ENCODE assay signal across 25 cellular contexts in the genomic region with DNA sequence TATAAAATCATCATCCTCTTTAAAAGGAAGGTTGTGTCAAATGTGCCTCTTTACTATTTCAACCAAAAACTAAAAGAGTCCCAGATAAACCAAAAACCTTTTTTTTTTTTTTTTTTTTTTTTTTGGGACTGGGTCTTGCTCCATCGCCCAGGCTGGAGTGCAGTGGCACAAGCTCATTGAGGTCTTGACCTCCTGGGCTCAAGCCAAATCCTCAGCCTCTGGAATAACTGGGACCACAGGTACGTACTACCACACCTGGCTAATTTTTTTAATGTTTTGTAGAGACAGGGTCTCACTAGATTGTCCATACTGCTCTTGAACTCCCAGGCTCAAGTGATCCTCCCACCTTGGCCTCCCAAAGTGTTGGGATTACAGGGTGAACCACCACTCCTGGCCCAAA. TPM values are rescaled to one million over a fixed set of nuclear protein-coding genes. Genes with fewer than 3 reads are reported as not detected.
DNase-seq lines count a peak whose midpoint lies in the region; ATAC-seq and TF ChIP-seq lines count a peak whose summit lies in the region.
"Had no signal": no experiment of that assay in that cellular context is flagged by ENCODE, and none has a peak within 500 bp of the region (broad histone marks: within the 10 kb centered on the region; RNA-seq: fewer than 3 reads in every experiment).

No MANE protein-coding gene starts in this region.

- H3K36me3 Mint-ChIP-seq in brain (peaks cover 80% of the 10 kb centered on the region), glutamatergic neuron (ENCODE audit: unreplicated experiment) (peaks cover 20% of the 10 kb centered on the region)
- H3K36me3 Mint-ChIP-seq in stimulated activated memory B cell treated with anti-CD40 and anti-IgM and Interleukin-4, amounts not matched to agents 10 μg/mL and 1 μg/mL and 100 μg/mL, for 72 hours: peaks cover 62% of the 10 kb centered on the region

- CTCF ChIA-PET in IMR-90 (lab: Yijun Ruan, JAX): interaction anchor here (1.0 kb wide), 1 partner anchor 14 kb away, joined by 3 read pairs; no protein-coding TSS in a partner anchor

- peaks cover 43% of the 10 kb centered on the region for H3K4me1 Mint-ChIP-seq in brain
- peaks cover 44% of the 10 kb centered on the region for H3K4me1 Mint-ChIP-seq in stimulated activated memory B cell treated with anti-CD40 and anti-IgM and Interleukin-4, amounts not matched to agents 10 μg/mL and 1 μg/mL and 100 μg/mL, for 72 hours
- H3K4me1 Mint-ChIP-seq in glutamatergic neuron (ENCODE audit: low read depth, unreplicated experiment): peaks cover 40% of the 10 kb centered on the region
- H3K4me1 Mint-ChIP-seq: neural crest cell had no signal

- H3K27me3 ChIP-seq in IMR-90 (ENCODE audit: control insufficient read depth, insufficient read depth, low read length) (no peaks in the 10 kb centered on the region), mesenchymal stem cell (ENCODE audit: control insufficient read depth in 1 of 2, insufficient read depth in 1 of 2, low read length in 2 of 2) (no peaks in the 10 kb centered on the region)
- H3K27me3 ChIP-seq: gastrocnemius medialis, testis had no signal

- peaks cover 53% of the 10 kb centered on the region for H3K36me3 ChIP-seq in IMR-90 (ENCODE audit: control insufficient read depth, insufficient read depth, low read length)
- peaks cover 35 to 93% of the 10 kb centered on the region in 2 experiments for H3K36me3 ChIP-seq in mesenchymal stem cell (ENCODE audit: control insufficient read depth in 1 of 2, insufficient read depth in 2 of 2, low read depth in 1 of 2, low read length in 2 of 2)
- H3K36me3 ChIP-seq: prostate gland had no signal

- H3K4me2 ChIP-seq in IMR-90 (ENCODE audit: low read depth, low read length) (no peak overlapping the region), mesenchymal stem cell (ENCODE audit: low read length, poor library complexity, severe bottlenecking) (no peak overlapping the region)

- peak overlapping the region; percentile 48 for H2BK5ac ChIP-seq in IMR-90 (ENCODE audit: low read depth, low read length, poor library complexity, severe bottlenecking)
- no peak overlapping the region for H2BK5ac ChIP-seq in mesenchymal stem cell (ENCODE audit: low read depth, low read length, poor library complexity, severe bottlenecking)

- TF ChIP-seq RAD21 in IMR-90 (IDR thresholded peaks at IDR 0.05; ENCODE audit: low read length): no peak

- POLR2A ChIA-PET in IMR-90 (lab: Charles Lee; ENCODE audit: unreplicated experiment): no interaction called here

- H3K4me1 ChIP-seq in IMR-90 (ENCODE audit: control insufficient read depth, insufficient read depth, low read length): peaks cover 31% of the 10 kb centered on the region
- H3K4me1 ChIP-seq in mesenchymal stem cell (ENCODE audit: control insufficient read depth, insufficient read depth, low read depth, low read length): no peaks in the 10 kb centered on the region
- H3K4me1 ChIP-seq: gastrocnemius medialis, prostate gland had no signal

- H2AFZ ChIP-seq in IMR-90 (replicated peaks; ENCODE audit: low read length, poor library complexity) (no peak overlapping the region), mesenchymal stem cell (ENCODE audit: low read depth, low read length) (no peak overlapping the region)

- H2BK120ac ChIP-seq in IMR-90 (ENCODE audit: low read depth, low read length): no peak overlapping the region
- H2BK120ac ChIP-seq in mesenchymal stem cell (ENCODE audit: low read depth, low read length): no peak overlapping the region

- intact Hi-C loops in IMR-90 (cut with micrococcal nuclease): no loop called here

- H2BK12ac ChIP-seq in mesenchymal stem cell (ENCODE audit: low read length in 2 of 2): no peak overlapping the region

- no peak overlapping the region for H3K23ac ChIP-seq in IMR-90 (ENCODE audit: low read depth, low read length)
- no peak overlapping the region for H3K23ac ChIP-seq in mesenchymal stem cell (ENCODE audit: low read length in 2 of 2)

- H3K9ac ChIP-seq in IMR-90 (ENCODE audit: low read depth, low read length): no peak overlapping the region
- H3K9ac ChIP-seq in mesenchymal stem cell (ENCODE audit: low read length): peak overlapping the region; percentile 57

- no peak overlapping the region for H4K5ac ChIP-seq in IMR-90 (ENCODE audit: low read depth, low read length)

- 0 out of 2 replicates have a peak overlapping the region, but pooled peaks have one; percentile 3 for H2BK20ac ChIP-seq in IMR-90 (ENCODE audit: low read depth, low read length)

- in situ Hi-C loops in IMR-90 (cut with MboI; ENCODE audit: low sequenced_read_pairs): no loop called here

- H3K9me3 Mint-ChIP-seq in brain (no peaks in the 10 kb centered on the region), glutamatergic neuron (ENCODE audit: unreplicated experiment) (peaks cover 7% of the 10 kb centered on the region)
- H3K9me3 Mint-ChIP-seq in stimulated activated memory B cell treated with anti-CD40 and anti-IgM and Interleukin-4, amounts not matched to agents 10 μg/mL and 1 μg/mL and 100 μg/mL, for 72 hours: no peaks in the 10 kb centered on the region
- H3K9me3 Mint-ChIP-seq: activated B cell treated with CpG ODN at 0.5 μM for 24 hours; CD8-positive, alpha-beta T cell; neural crest cell; stimulated activated naive B cell treated with anti-CD40 and anti-IgM and Interleukin-4, amounts not matched to agents 10 μg/mL and 1 μg/mL and 100 μg/mL, for 72 hours had no signal

- H3K4me3 ChIP-seq in IMR-90 (ENCODE audit: insufficient read depth, low read depth, low read length) (no peak overlapping the region), mesenchymal stem cell (ENCODE audit: insufficient read depth in 1 of 2, low read depth in 1 of 2, low read length in 2 of 2) (no peak overlapping the region)
- H3K4me3 ChIP-seq: gastrocnemius medialis, mucosa of descending colon, prostate gland, testis had no signal

- TF ChIP-seq CTCF in IMR-90 (conservative IDR thresholded peaks at IDR 0.05; ENCODE audit: low read depth, low read length): no peak
- TF ChIP-seq CTCF in brain (conservative IDR thresholded peaks at IDR 0.05): no peak
- no peak for TF ChIP-seq CTCF in glutamatergic neuron (IDR thresholded peaks at IDR 0.05; ENCODE audit: partially characterized antibody, unreplicated experiment)

- no peak overlapping the region for H3K18ac ChIP-seq in IMR-90 (ENCODE audit: low read depth, low read length)
- no peak overlapping the region for H3K18ac ChIP-seq in mesenchymal stem cell (ENCODE audit: low read depth in 1 of 2, low read length in 2 of 2)

- no peak overlapping the region for H3K14ac ChIP-seq in IMR-90 (replicated peaks; ENCODE audit: low read depth, low read length)
- H3K14ac ChIP-seq in mesenchymal stem cell (ENCODE audit: low read length in 2 of 2): no peak overlapping the region

- DNase-seq in IMR-90: no peak
- DNase-seq in mesenchymal stem cell: no peak
- no peak for DNase-seq in stimulated activated CD8-positive, alpha-beta memory T cell treated with anti-CD3 and anti-CD28 coated beads, Interleukin-4, amount 100 ng/mL, for 48 hours
- no peak for DNase-seq in SKM-1 treated with dmso at 0.1 percent for 144 hours (lab: John Stamatoyannopoulos, UW; ENCODE audit: unreplicated experiment)
- no peak for DNase-seq in glutamatergic neuron
- DNase-seq: activated B cell treated with CpG ODN at 0.5 μM for 24 hours; CD8-positive, alpha-beta T cell; gastrocnemius medialis; KBM-7; MM.1S; mucosa of descending colon; NCI-H1417; NCI-H2081; NCI-H774; small intestine; stimulated activated naive B cell treated with anti-CD40 and anti-IgM and Interleukin-4, amounts not matched to agents 10 μg/mL and 1 μg/mL and 100 μg/mL, for 72 hours; T-helper 9 cell; testis had no signal

- H3K79me1 ChIP-seq in IMR-90 (ENCODE audit: low read depth in 1 of 2, low read length in 2 of 2) (peaks cover 56 to 72% of the 10 kb centered on the region in 2 experiments), mesenchymal stem cell (replicated peaks; ENCODE audit: low read length, poor library complexity, severe bottlenecking) (peaks cover 28% of the 10 kb centered on the region)

- no peak overlapping the region for H2AK5ac ChIP-seq in IMR-90 (ENCODE audit: low read depth, low read length)
- no peak overlapping the region for H2AK5ac ChIP-seq in mesenchymal stem cell (ENCODE audit: low read length, severe bottlenecking)

- H2AK9ac ChIP-seq in IMR-90 (replicated peaks; ENCODE audit: low read depth, low read length, poor library complexity): no peak overlapping the region

- no peak overlapping the region for H4K91ac ChIP-seq in IMR-90 (ENCODE audit: insufficient read depth, low read depth, low read length)
- H4K91ac ChIP-seq in mesenchymal stem cell (ENCODE audit: low read length): no peak overlapping the region

- H3K4ac ChIP-seq in IMR-90 (ENCODE audit: low read depth, low read length) (peak overlapping the region; percentile 19; the same call in 1 of the 2 replicates), mesenchymal stem cell (ENCODE audit: low read depth in 1 of 2, low read length in 2 of 2) (no peak overlapping the region)

- dilution Hi-C loops in IMR-90 (cut with HindIII; ENCODE audit: low sequenced_read_pairs, unreplicated experiment): no loop called here

- H3K27me3 Mint-ChIP-seq in brain (no peaks in the 10 kb centered on the region), glutamatergic neuron (ENCODE audit: unreplicated experiment) (peaks cover 9% of the 10 kb centered on the region)
- no peaks in the 10 kb centered on the region for H3K27me3 Mint-ChIP-seq in stimulated activated memory B cell treated with anti-CD40 and anti-IgM and Interleukin-4, amounts not matched to agents 10 μg/mL and 1 μg/mL and 100 μg/mL, for 72 hours
- H3K27me3 Mint-ChIP-seq: activated B cell treated with CpG ODN at 0.5 μM for 24 hours; activated naive CD8-positive, alpha-beta T cell; stimulated activated naive B cell treated with anti-CD40 and anti-IgM and Interleukin-4, amounts not matched to agents 10 μg/mL and 1 μg/mL and 100 μg/mL, for 72 hours had no signal

- H3K4me3 Mint-ChIP-seq in brain: no peak overlapping the region
- H3K4me3 Mint-ChIP-seq in stimulated activated memory B cell treated with anti-CD40 and anti-IgM and Interleukin-4, amounts not matched to agents 10 μg/mL and 1 μg/mL and 100 μg/mL, for 72 hours: no peak overlapping the region
- no peak overlapping the region for H3K4me3 Mint-ChIP-seq in glutamatergic neuron (ENCODE audit: unreplicated experiment)
- H3K4me3 Mint-ChIP-seq: activated B cell treated with CpG ODN at 0.5 μM for 24 hours; activated naive CD8-positive, alpha-beta T cell; CD8-positive, alpha-beta T cell; neural crest cell; stimulated activated naive B cell treated with anti-CD40 and anti-IgM and Interleukin-4, amounts not matched to agents 10 μg/mL and 1 μg/mL and 100 μg/mL, for 72 hours had no signal

- peaks cover 54% of the 10 kb centered on the region for H4K20me1 ChIP-seq in IMR-90 (ENCODE audit: insufficient read depth, low read length)

- H3K27ac ChIP-seq in IMR-90 (ENCODE audit: insufficient read depth, low read length) (peak overlapping the region; percentile 28; the same call in 1 of the 2 replicates), mesenchymal stem cell (ENCODE audit: low read length, poor library complexity, severe bottlenecking) (peak overlapping the region; percentile 62)
- H3K27ac ChIP-seq: gastrocnemius medialis, prostate gland had no signal

- H2BK15ac ChIP-seq in IMR-90 (ENCODE audit: low read depth, low read length): no peak overlapping the region
- no peak overlapping the region for H2BK15ac ChIP-seq in mesenchymal stem cell (ENCODE audit: low read depth, poor library complexity, severe bottlenecking)

- peak overlapping the region in 3 of 5 experiments; percentile 0 to 8 (median 7) for H3K27ac Mint-ChIP-seq in brain
- peak overlapping the region; percentile 57 for H3K27ac Mint-ChIP-seq in stimulated activated memory B cell treated with anti-CD40 and anti-IgM and Interleukin-4, amounts not matched to agents 10 μg/mL and 1 μg/mL and 100 μg/mL, for 72 hours
- H3K27ac Mint-ChIP-seq in glutamatergic neuron (ENCODE audit: unreplicated experiment): no peak overlapping the region
- H3K27ac Mint-ChIP-seq: CD8-positive, alpha-beta T cell had no signal

- no TSS peak for BruUV-seq in IMR-90 (replicated peaks; lab: Mats Ljungman, UMichigan)

- H3K9me3 ChIP-seq in IMR-90 (ENCODE audit: control insufficient read depth, insufficient read depth, low read length) (no peaks in the 10 kb centered on the region), mesenchymal stem cell (ENCODE audit: control insufficient read depth, low read length) (no peaks in the 10 kb centered on the region)
- H3K9me3 ChIP-seq: gastrocnemius medialis, mucosa of descending colon, prostate gland, testis had no signal

- no CpG with 5 or more reads among the region's 2 CpGs for WGBS in IMR-90 (ENCODE audit: extremely low coverage in 2 of 2, insufficient read length in 1 of 2), 2 experiments
- WGBS in mesenchymal stem cell: 100% methylated on average over 1 of the region's 2 CpGs

- no peak for TF ChIP-seq POLR2A in IMR-90 (IDR thresholded peaks at IDR 0.05; ENCODE audit: low read depth, low read length)

- H3K9me1 ChIP-seq in IMR-90 (ENCODE audit: insufficient read depth, low read length): peaks cover 26% of the 10 kb centered on the region

- peak overlapping the region in 1 of 2 experiments; percentile 26; a peak in 1 of 4 replicates for H4K8ac ChIP-seq in IMR-90 (ENCODE audit: low read depth in 2 of 2, low read length in 2 of 2)
- no peak overlapping the region for H4K8ac ChIP-seq in mesenchymal stem cell (ENCODE audit: low read length)

- no peak overlapping the region for H3K56ac ChIP-seq in IMR-90 (ENCODE audit: extremely low read depth, insufficient read depth, low read length)

- ATAC-seq in IMR-90 (ENCODE audit: low read depth): no peak
- ATAC-seq in stimulated activated memory B cell treated with anti-CD40 and anti-IgM and Interleukin-4, amounts not matched to agents 10 μg/mL and 1 μg/mL and 100 μg/mL, for 72 hours: no peak
- ATAC-seq: CD8-positive, alpha-beta T cell; esophagus mucosa; gastrocnemius medialis; mucosa of descending colon; stimulated activated naive B cell treated with anti-CD40 and anti-IgM and Interleukin-4, amounts not matched to agents 10 μg/mL and 1 μg/mL and 100 μg/mL, for 72 hours had no signal

RNA-seq across cellular contexts. Expression of a gene that starts 16.4 kb away (rescaled TPM):
- total RNA-seq in IMR-90 (2012; rRNA removed) (2.8 and 3.2 TPM in 2 replicates), glutamatergic neuron (ENCODE audit: unreplicated experiment) (0.34 TPM)
- polyA plus RNA-seq in IMR-90 (2012; rRNA removed) (10.8 and 13.9 TPM in 2 replicates), brain (ENCODE audit: insufficient read depth, low read depth, low replicate concordance) (8.1 TPM)
- polyA plus RNA-seq in IMR-90 (2012; cell fraction: cytosol; rRNA removed): 7.9 and 13.9 TPM in 2 replicates
- 29.8 and 69.7 TPM in 2 replicates for polyA plus RNA-seq in IMR-90 (2012; cell fraction: nucleus; rRNA removed; ENCODE audit: low replicate concordance)
- 2.0 TPM for polyA plus RNA-seq in mesenchymal stem cell (2013, experiment 1 of 2)
- polyA plus RNA-seq in mesenchymal stem cell (2013, experiment 2 of 2): 2.2 TPM

RNA-seq across cellular contexts. Expression of a gene that starts 52.2 kb away (rescaled TPM):
- total RNA-seq in IMR-90 (2012; rRNA removed): 6.7 and 8.1 TPM in 2 replicates
- polyA plus RNA-seq in IMR-90 (2012; rRNA removed): 8.4 and 9.2 TPM in 2 replicates
- 9.3 and 21.4 TPM in 2 replicates for polyA plus RNA-seq in IMR-90 (2012; cell fraction: cytosol; rRNA removed)
- polyA plus RNA-seq in IMR-90 (2012; cell fraction: nucleus; rRNA removed; ENCODE audit: low replicate concordance): 4.5 and 5.0 TPM in 2 replicates
- 4.6 TPM for polyA plus RNA-seq in brain (ENCODE audit: insufficient read depth, low read depth, low replicate concordance)
- 108 TPM for polyA plus RNA-seq in mesenchymal stem cell (2013, experiment 1 of 2)
- 109 TPM for polyA plus RNA-seq in mesenchymal stem cell (2013, experiment 2 of 2)
- total RNA-seq in glutamatergic neuron (ENCODE audit: unreplicated experiment): 0.15 TPM
- total RNA-seq: activated B cell treated with CpG ODN at 0.5 μM for 24 hours, OCI-LY7 had no signal
